In genomic region chr19:38538386-38538785, GRCh38 we compare ENCODE assay signal across 14 cellular contexts.
DNase-seq lines count a peak whose midpoint lies in the region; ATAC-seq and TF ChIP-seq lines count a peak whose summit lies in the region.
"Had no signal": no experiment of that assay in that cellular context is flagged by ENCODE, and none has a peak within 500 bp of the region (broad histone marks: within the 10 kb centered on the region; RNA-seq: fewer than 3 reads in every experiment).

No MANE protein-coding gene starts in this region.

- H3K27ac Mint-ChIP-seq in activated T-cell treated with anti-CD3 and anti-CD28 coated beads, Interleukin-2, amount 50 U/mL, for 24 hours, result peak overlapping the region; percentile 94
- peak overlapping the region; percentile 91 for H3K27ac Mint-ChIP-seq in activated T-helper 2 cell treated with anti-CD3 and anti-CD28 coated beads, Interferon-gamma antibody, Interleukin-2, Interleukin-4, amounts not matched to agents 10 μg/mL and 5 μg/mL and 100 μg/mL, durations not matched to agents 14 hours and 24 hours and 36 hours
- H3K27ac Mint-ChIP-seq: neural progenitor cell had no signal

- peaks cover 3% of the 10 kb centered on the region for H3K36me3 Mint-ChIP-seq in activated T-cell treated with anti-CD3 and anti-CD28 coated beads, Interleukin-2, amount 50 U/mL, for 24 hours (ENCODE audit: low read depth)
- H3K36me3 Mint-ChIP-seq in activated T-helper 2 cell treated with anti-CD3 and anti-CD28 coated beads, Interferon-gamma antibody, Interleukin-2, Interleukin-4, amounts not matched to agents 10 μg/mL and 5 μg/mL and 100 μg/mL, durations not matched to agents 14 hours and 24 hours and 36 hours (ENCODE audit: low read depth), result peaks cover 52% of the 10 kb centered on the region

- TF ChIP-seq CTCF in fibroblast of the aortic adventitia (IDR thresholded peaks at IDR 0.05; ENCODE audit: insufficient read depth, low read length), result no peak

- DNase-seq in activated T-cell treated with anti-CD3 and anti-CD28 coated beads, Interleukin-2, amount 50 U/mL, for 24 hours, result no peak
- DNase-seq in activated T-cell treated with anti-CD3 and anti-CD28 coated beads, Interleukin-2, amount 50 U/mL, for 1 hour, result no peak
- no peak for DNase-seq in activated T-helper 2 cell treated with anti-CD3 and anti-CD28 coated beads, Interferon-gamma antibody, Interleukin-2, Interleukin-4, amounts not matched to agents 10 μg/mL and 5 μg/mL and 100 μg/mL, durations not matched to agents 14 hours and 24 hours and 36 hours (ENCODE audit: low spot score)
- DNase-seq in fibroblast of the aortic adventitia (ENCODE audit: low read depth) (peak; percentile 36), superior temporal gyrus (ENCODE audit: extremely low spot score) (peak; percentile 67), D341Med (ENCODE audit: low spot score) (no peak), 8988T (no peak)
- DNase-seq: adrenal gland, DMS79 treated with DMSO at 0.1 percent for 48 hours, NCI-H1105, NCI-H69 had no signal

- H3K4me3 Mint-ChIP-seq in activated T-cell treated with anti-CD3 and anti-CD28 coated beads, Interleukin-2, amount 50 U/mL, for 24 hours, result peak overlapping the region; percentile 69
- H3K4me3 Mint-ChIP-seq in activated T-helper 2 cell treated with anti-CD3 and anti-CD28 coated beads, Interferon-gamma antibody, Interleukin-2, Interleukin-4, amounts not matched to agents 10 μg/mL and 5 μg/mL and 100 μg/mL, durations not matched to agents 14 hours and 24 hours and 36 hours (ENCODE audit: low read depth), result peak overlapping the region; percentile 47
- H3K4me3 Mint-ChIP-seq: neural progenitor cell had no signal

- peaks cover 41% of the 10 kb centered on the region for H3K4me1 Mint-ChIP-seq in activated T-cell treated with anti-CD3 and anti-CD28 coated beads, Interleukin-2, amount 50 U/mL, for 24 hours (ENCODE audit: low read depth)
- H3K4me1 Mint-ChIP-seq in activated T-helper 2 cell treated with anti-CD3 and anti-CD28 coated beads, Interferon-gamma antibody, Interleukin-2, Interleukin-4, amounts not matched to agents 10 μg/mL and 5 μg/mL and 100 μg/mL, durations not matched to agents 14 hours and 24 hours and 36 hours (ENCODE audit: low read depth), result peaks cover 35% of the 10 kb centered on the region
- H3K4me1 Mint-ChIP-seq: neural progenitor cell had no signal

- H3K9me3 Mint-ChIP-seq in activated T-cell treated with anti-CD3 and anti-CD28 coated beads, Interleukin-2, amount 50 U/mL, for 24 hours, result peaks cover 11% of the 10 kb centered on the region
- H3K9me3 Mint-ChIP-seq in activated T-helper 2 cell treated with anti-CD3 and anti-CD28 coated beads, Interferon-gamma antibody, Interleukin-2, Interleukin-4, amounts not matched to agents 10 μg/mL and 5 μg/mL and 100 μg/mL, durations not matched to agents 14 hours and 24 hours and 36 hours, result peaks cover 33% of the 10 kb centered on the region

- H3K4me3 ChIP-seq in fibroblast of the aortic adventitia (ENCODE audit: low read depth, low read length), result no peak overlapping the region
- H3K4me3 ChIP-seq: adrenal gland, neural progenitor cell had no signal

- H3K27me3 Mint-ChIP-seq in activated T-cell treated with anti-CD3 and anti-CD28 coated beads, Interleukin-2, amount 50 U/mL, for 24 hours, result no peaks in the 10 kb centered on the region
- no peaks in the 10 kb centered on the region for H3K27me3 Mint-ChIP-seq in activated T-helper 2 cell treated with anti-CD3 and anti-CD28 coated beads, Interferon-gamma antibody, Interleukin-2, Interleukin-4, amounts not matched to agents 10 μg/mL and 5 μg/mL and 100 μg/mL, durations not matched to agents 14 hours and 24 hours and 36 hours (ENCODE audit: low read depth)

- no peak for ATAC-seq in HG02938 (IDR thresholded peaks at IDR 0.05; ENCODE audit: unreplicated experiment)
- ATAC-seq: HCT116 had no signal

- intact Hi-C loops in activated T-helper 2 cell treated with anti-CD3 and anti-CD28 coated beads, Interferon-gamma antibody, Interleukin-2, Interleukin-4, amounts not matched to agents 10 μg/mL and 5 μg/mL and 100 μg/mL, durations not matched to agents 14 hours and 24 hours and 36 hours (cut with micrococcal nuclease), result loop anchor here (1.0 to 2.0 kb wide), 2 partner anchors 24 to 111 kb away; no protein-coding TSS in a partner anchor

Comparison
In these comparisons a context has a peak if more than half of its experiments do, and no peak if none do; other contexts are left out.
1. DNase-seq: peak in fibroblast of the aortic adventitia (single experiment) and superior temporal gyrus (single experiment); none in activated T-cell treated with anti-CD3 and anti-CD28 coated beads, Interleukin-2, amount 50 U/mL, for 24 hours (single experiment), activated T-cell treated with anti-CD3 and anti-CD28 coated beads, Interleukin-2, amount 50 U/mL, for 1 hour (single experiment), activated T-helper 2 cell treated with anti-CD3 and anti-CD28 coated beads, Interferon-gamma antibody, Interleukin-2, Interleukin-4, amounts not matched to agents 10 μg/mL and 5 μg/mL and 100 μg/mL, durations not matched to agents 14 hours and 24 hours and 36 hours (single experiment), D341Med (single experiment) and 8988T (single experiment).